Comparison of ENCODE assay signal across 5 cellular contexts in genomic region chr11:89900809-89901208, GRCh38. TPM values are rescaled to one million over a fixed set of nuclear protein-coding genes. Genes with fewer than 3 reads are reported as not detected.
"Had no signal": no experiment of that assay in that cellular context is flagged by ENCODE, and none has a peak within 500 bp of the region (broad histone marks: within the 10 kb centered on the region; RNA-seq: fewer than 3 reads in every experiment).

No MANE protein-coding gene starts in this region.

RNA-seq across cellular contexts. Expression of gene TRIM49D1, which starts 21.2 kb away (rescaled TPM):
- total RNA-seq: HT-29, IMR-90, NCI-H460, Right ventricle myocardium superior, SJSA1 had no signal

RNA-seq across cellular contexts. Expression of gene TRIM64B, which starts 22.5 kb away (rescaled TPM):
- total RNA-seq: HT-29, IMR-90, NCI-H460, Right ventricle myocardium superior, SJSA1 had no signal

RNA-seq across cellular contexts. Expression of gene TRIM49D2, which starts 23.1 kb away (rescaled TPM):
- total RNA-seq: HT-29, IMR-90, NCI-H460, Right ventricle myocardium superior, SJSA1 had no signal
